ENCODE assay signal across 16 cellular contexts in the genomic region with DNA sequence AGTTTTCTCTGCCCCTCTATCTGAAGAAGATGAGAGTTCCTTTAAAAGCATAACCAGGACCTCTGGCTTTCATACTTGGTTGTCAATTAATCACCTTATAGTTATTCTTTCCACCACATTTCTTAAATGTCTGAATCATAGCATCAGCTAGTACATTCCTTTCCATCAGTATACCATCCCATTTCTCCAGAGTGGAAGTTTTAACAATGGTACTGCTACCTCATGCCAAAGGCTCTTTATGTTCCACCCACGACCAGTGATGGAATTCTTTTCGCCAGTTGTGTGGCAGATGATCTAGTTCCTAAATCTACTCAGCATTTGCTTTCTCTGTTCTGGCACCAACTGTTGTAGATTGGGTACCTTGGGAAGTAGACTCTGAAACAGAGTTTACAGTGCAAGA.
DNase-seq lines count a peak whose midpoint lies in the region; FAIRE-seq and TF ChIP-seq lines count a peak whose summit lies in the region.
"Had no signal": no experiment of that assay in that cellular context is flagged by ENCODE, and none has a peak within 500 bp of the region (broad histone marks: within the 10 kb centered on the region; RNA-seq: fewer than 3 reads in every experiment).

No MANE protein-coding gene starts in this region.

- no peaks in the 10 kb centered on the region for H3F3A ChIP-seq in smooth muscle cell (ENCODE audit: low read depth)

- H3K27ac ChIP-seq in ACC112 (ENCODE audit: low read depth, low read length) = peak overlapping the region; percentile 43
- H3K27ac ChIP-seq in keratinocyte (ENCODE audit: control insufficient read depth, insufficient read depth, low read length) = peak overlapping the region; percentile 15
- H3K27ac ChIP-seq in smooth muscle cell (ENCODE audit: low read depth) = no peak overlapping the region
- H3K27ac ChIP-seq: cardiac muscle cell, neural progenitor cell had no signal

- in situ Hi-C loops in astrocyte of the spinal cord (cut with HindIII; ENCODE audit: low sequenced_read_pairs) = no loop called here

- dilution Hi-C loops in keratinocyte (cut with MboI; ENCODE audit: extremely low pct_ligation_motif_present, low sequenced_read_pairs) = no loop called here

- no peaks in the 10 kb centered on the region for H3K79me2 ChIP-seq in ACC112 (ENCODE audit: control insufficient read depth, insufficient read depth, low read length, unreplicated experiment)
- H3K79me2 ChIP-seq in keratinocyte (ENCODE audit: control insufficient read depth, insufficient read depth, low read length) = no peaks in the 10 kb centered on the region
- no peaks in the 10 kb centered on the region for H3K79me2 ChIP-seq in smooth muscle cell (ENCODE audit: low read depth)

- TF ChIP-seq CTCF in astrocyte of the spinal cord (IDR thresholded peaks at IDR 0.05; ENCODE audit: low read depth, low read length) (no peak), keratinocyte (optimal IDR thresholded peaks at IDR 0.05 in 1 of 3, IDR thresholded peaks at IDR 0.05 in 1 of 3, conservative IDR thresholded peaks at IDR 0.05 in 1 of 3; ENCODE audit: extremely low read depth in 1 of 3, insufficient read depth in 2 of 3, low read length in 3 of 3) (no peak), smooth muscle cell (IDR thresholded peaks at IDR 0.05; ENCODE audit: borderline replicate concordance, insufficient read depth, poor library complexity, severe bottlenecking) (no peak)

- H3K27me3 ChIP-seq in ACC112 (ENCODE audit: insufficient read depth, low read length) (no peaks in the 10 kb centered on the region), keratinocyte (ENCODE audit: control insufficient read depth, extremely low read depth, insufficient read depth, low read length) (no peaks in the 10 kb centered on the region), smooth muscle cell (ENCODE audit: low read depth) (no peaks in the 10 kb centered on the region)
- H3K27me3 ChIP-seq: cardiac muscle cell, neural progenitor cell had no signal

- H3K9me3 ChIP-seq in keratinocyte (ENCODE audit: control insufficient read depth, low read depth, low read length) (no peaks in the 10 kb centered on the region), smooth muscle cell (replicated peaks; ENCODE audit: low read depth) (no peaks in the 10 kb centered on the region)

- 59% methylated on average over 2 of the region's 2 CpGs for WGBS in smooth muscle cell (ENCODE audit: low lambda C conversion rate)

- H3K9ac ChIP-seq in keratinocyte (ENCODE audit: control insufficient read depth, extremely low read depth, insufficient read depth, low read length) = no peak overlapping the region
- H3K9ac ChIP-seq in smooth muscle cell (ENCODE audit: low read depth) = no peak overlapping the region
- H3K9ac ChIP-seq: neural progenitor cell had no signal

- H3K9me1 ChIP-seq in keratinocyte (ENCODE audit: control insufficient read depth, extremely low read depth, insufficient read depth, low read length) = no peaks in the 10 kb centered on the region

- no peaks in the 10 kb centered on the region for H3K36me3 ChIP-seq in ACC112 (ENCODE audit: insufficient read depth, low read length)
- no peaks in the 10 kb centered on the region for H3K36me3 ChIP-seq in keratinocyte (ENCODE audit: control insufficient read depth in 2 of 2, extremely low read depth in 1 of 2, insufficient read depth in 2 of 2, low read length in 2 of 2)
- no peaks in the 10 kb centered on the region for H3K36me3 ChIP-seq in smooth muscle cell (ENCODE audit: low read depth)
- H3K36me3 ChIP-seq: cardiac muscle cell, neural progenitor cell had no signal

- peak; percentile 77 for FAIRE-seq in keratinocyte (lab: Jason Lieb, UNC)
- FAIRE-seq: small intestine had no signal

- H3K4me1 ChIP-seq in ACC112 (ENCODE audit: control insufficient read depth, insufficient read depth, low read length, unreplicated experiment) = peaks cover 14% of the 10 kb centered on the region
- H3K4me1 ChIP-seq in keratinocyte (ENCODE audit: control insufficient read depth, extremely low read depth, insufficient read depth, low read length) = peaks cover 20% of the 10 kb centered on the region
- H3K4me1 ChIP-seq in smooth muscle cell (ENCODE audit: low read depth) = no peaks in the 10 kb centered on the region
- H3K4me1 ChIP-seq: neural progenitor cell had no signal

- H3K4me2 ChIP-seq in keratinocyte (ENCODE audit: control insufficient read depth, extremely low read depth, insufficient read depth, low read depth, low read length) (peak overlapping the region; percentile 34), smooth muscle cell (no peak overlapping the region)
- H3K4me2 ChIP-seq: neural progenitor cell had no signal

- DNase-seq in HT1080 (ENCODE audit: low read depth) (peak; percentile 25), astrocyte of the spinal cord (ENCODE audit: low read depth, low spot score) (peak; percentile 42), keratinocyte (ENCODE audit: low read depth, low spot score) (no peak), smooth muscle cell (lab: John Stamatoyannopoulos, UW; ENCODE audit: unreplicated experiment) (no peak), HUDEP-2 (lab: John Stamatoyannopoulos, UW; ENCODE audit: unreplicated experiment in 76 of 76) (no peak), COLO668 (lab: John Stamatoyannopoulos, UW; ENCODE audit: unreplicated experiment) (no peak), H4 (ENCODE audit: low spot score) (no peak)
- DNase-seq: activated CD8-positive, alpha-beta T cell treated with anti-CD3 and anti-CD28 coated beads for 36 hours; activated gamma-delta T cell; H9; NCI-H2081 treated with DMSO at 0.1 percent for 48 hours; NK-92 treated with Interleukin-12 subunit alpha and Interleukin-12 subunit beta, amount 100 ng/mL, for 24 hours; small intestine had no signal

- no peak overlapping the region for H3K4me3 ChIP-seq in ACC112 (ENCODE audit: low read depth, low read length)
- H3K4me3 ChIP-seq in astrocyte of the spinal cord (ENCODE audit: low read depth, low read length) = no peak overlapping the region
- no peak overlapping the region for H3K4me3 ChIP-seq in keratinocyte (ENCODE audit: control insufficient read depth in 2 of 3, extremely low read depth in 1 of 3, insufficient read depth in 2 of 3, low read depth in 1 of 3, low read length in 3 of 3)
- H3K4me3 ChIP-seq in smooth muscle cell = no peak overlapping the region
- H3K4me3 ChIP-seq: cardiac muscle cell, neural progenitor cell had no signal

- H2AFZ ChIP-seq in ACC112 (ENCODE audit: low read length, unreplicated experiment) (peak overlapping the region; percentile 50), keratinocyte (ENCODE audit: control insufficient read depth, low read length) (no peak overlapping the region), smooth muscle cell (ENCODE audit: low read depth) (no peak overlapping the region)
- H2AFZ ChIP-seq: neural progenitor cell had no signal

- H4K20me1 ChIP-seq in keratinocyte (ENCODE audit: control insufficient read depth, extremely low read depth, insufficient read depth, low read length) (no peaks in the 10 kb centered on the region), smooth muscle cell (ENCODE audit: low read depth) (no peaks in the 10 kb centered on the region)

Comparison
In these comparisons a context has a peak if more than half of its experiments do, and no peak if none do; other contexts are left out.
1. DNase-seq: peak in HT1080 (single experiment) and astrocyte of the spinal cord (single experiment); none in keratinocyte (single experiment), smooth muscle cell (single experiment), HUDEP-2 (0 of 76), COLO668 (single experiment) and H4 (single experiment).